8 cellular contexts compared by ENCODE assay signal in genomic region chr15:51622269-51623180, GRCh38. TPM values are rescaled to one million over a fixed set of nuclear protein-coding genes. Genes with fewer than 3 reads are reported as not detected.
A peak's percentile ranks its signal among the peaks of the same experiment; 100 is the strongest.
DNase-seq lines count a peak whose midpoint lies in the region; ATAC-seq and TF ChIP-seq lines count a peak whose summit lies in the region.

DMXL2 (minus strand) TSS chr15:51622771; CDS start chr15:51622545, 226 bp downstream.

- H2AFZ ChIP-seq in smooth muscle cell (ENCODE audit: low read depth), result peak within 1 kb of the TSS; percentile 95

- 1% methylated on average over 84 of the region's 96 CpGs for WGBS in smooth muscle cell (ENCODE audit: low lambda C conversion rate)

- no peaks in the 10 kb centered on the region for H3K27me3 ChIP-seq in smooth muscle cell (ENCODE audit: low read depth)

- H3K4me1 ChIP-seq in smooth muscle cell (ENCODE audit: low read depth), result peaks cover 12% of the 10 kb centered on the region

- H3K79me2 ChIP-seq in smooth muscle cell (ENCODE audit: low read depth), result peaks cover 37% of the 10 kb centered on the region

- DNase-seq in NCI-H2107 treated with DMSO at 0.1 percent for 48 hours (lab: John Stamatoyannopoulos, UW; ENCODE audit: unreplicated experiment), result peak; percentile 61
- peak; percentile 4 to 39 (median 27) for DNase-seq in activated CD4-positive, CD25-positive, alpha-beta regulatory T cell (lab: John Stamatoyannopoulos, UW)
- peak in 60 of 61 donors; percentile 39 to 95 (median 86) for DNase-seq in caudate nucleus (lab: John Stamatoyannopoulos, UW)
- peak; percentile 93 for DNase-seq in iPS-NIHi7 (ENCODE audit: extremely low spot score)
- peak; percentile 98 for DNase-seq in smooth muscle cell (lab: John Stamatoyannopoulos, UW; ENCODE audit: unreplicated experiment)

- no peak for TF ChIP-seq CTCF in smooth muscle cell (IDR thresholded peaks at IDR 0.05; ENCODE audit: borderline replicate concordance, insufficient read depth, poor library complexity, severe bottlenecking)

- H3K27ac ChIP-seq in caudate nucleus (ENCODE audit: low read depth, low read length) (peak within 1 kb of the TSS; percentile 86), smooth muscle cell (ENCODE audit: low read depth) (peak within 1 kb of the TSS; percentile 50)

- H3K36me3 ChIP-seq in smooth muscle cell (ENCODE audit: low read depth), result no peaks in the 10 kb centered on the region

- ATAC-seq in GM18498 (IDR thresholded peaks at IDR 0.05; ENCODE audit: unreplicated experiment) (peak; percentile 39), HG02943 (IDR thresholded peaks at IDR 0.05; ENCODE audit: low read depth, unreplicated experiment) (peak; percentile 35), HG03521 (IDR thresholded peaks at IDR 0.05; ENCODE audit: unreplicated experiment) (no peak)

- H3K9me3 ChIP-seq in smooth muscle cell (replicated peaks; ENCODE audit: low read depth), result no peaks in the 10 kb centered on the region

- peaks cover 13% of the 10 kb centered on the region for H4K20me1 ChIP-seq in smooth muscle cell (ENCODE audit: low read depth)

- peak within 1 kb of the TSS; percentile 61 for H3K9ac ChIP-seq in smooth muscle cell (ENCODE audit: low read depth)

- H3F3A ChIP-seq in smooth muscle cell (ENCODE audit: low read depth), result peaks cover 3% of the 10 kb centered on the region

- peak within 1 kb of the TSS; percentile 76 for H3K4me3 ChIP-seq in smooth muscle cell

- H3K4me2 ChIP-seq in smooth muscle cell, result peak within 1 kb of the TSS; percentile 90

RNA-seq across cellular contexts. Expression of gene DMXL2, which starts in this region (rescaled TPM):
- total RNA-seq in smooth muscle cell, result 43.5 and 57.8 TPM in 2 replicates
- polyA plus RNA-seq in smooth muscle cell, result 9.3 and 10.0 TPM in 2 replicates

Comparison
In these comparisons a context has a peak if more than half of its experiments do, and no peak if none do; other contexts are left out.
1. DNase-seq: peak in every context shown above with its lines; median percentile 98 in smooth muscle cell; 93 in iPS-NIHi7; 86 in caudate nucleus; 61 in NCI-H2107 treated with DMSO at 0.1 percent for 48 hours; 27 in activated CD4-positive, CD25-positive, alpha-beta regulatory T cell.